35 cellular contexts compared by ENCODE assay signal in the genomic region with DNA sequence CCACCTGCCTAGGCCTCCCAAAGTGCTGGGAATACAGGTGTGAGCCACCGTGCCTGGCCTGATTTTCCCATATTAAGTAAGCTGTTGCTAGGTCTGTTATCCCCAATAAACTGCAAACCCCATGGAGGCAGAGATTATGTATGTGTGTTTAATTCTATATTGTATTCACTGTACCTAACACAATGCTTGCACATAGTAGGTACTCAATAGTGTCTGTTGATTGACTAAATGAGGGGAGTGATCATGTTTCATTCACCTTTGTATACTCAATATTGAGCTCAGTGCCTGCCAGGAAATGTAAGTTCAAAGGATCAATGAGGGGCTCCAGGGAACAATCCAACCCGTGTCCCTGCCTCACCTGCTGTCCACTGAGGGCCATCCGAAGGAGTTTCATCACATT.
"Had no signal": no experiment of that assay in that cellular context is flagged by ENCODE, and none has a peak within 500 bp of the region (broad histone marks: within the 10 kb centered on the region; RNA-seq: fewer than 3 reads in every experiment).

No MANE protein-coding gene starts in this region.

- H3K27me3 ChIP-seq: ascending aorta, cardiac muscle cell had no signal

- H3K27me3 Mint-ChIP-seq: activated B cell treated with CpG ODN at 0.5 μM for 24 hours; activated CD4-positive, alpha-beta memory T cell treated with anti-CD3 and anti-CD28 coated beads for 36 hours; activated CD4-positive, alpha-beta T cell treated with anti-CD3 and anti-CD28 coated beads, Interleukin-2, amount 10 ng/mL, durations not matched to agents 24 days and 14 days; activated CD8-positive, alpha-beta T cell treated with anti-CD3 and anti-CD28 coated beads for 36 hours; activated naive CD4-positive, alpha-beta T cell treated with anti-CD3 and anti-CD28 coated beads, Interleukin-2, amount 10 ng/mL, durations not matched to agents 7 days and 5 days; activated naive CD4-positive, alpha-beta T cell treated with anti-CD3 and anti-CD28 coated beads, Interleukin-2, amount 50 U/mL, for 24 hours; activated naive CD8-positive, alpha-beta T cell; activated naive CD8-positive, alpha-beta T cell treated with anti-CD3 and anti-CD28 coated beads, Interleukin-2, amount 10 ng/mL, durations not matched to agents 7 days and 5 days; activated naive CD8-positive, alpha-beta T cell treated with anti-CD3 and anti-CD28 coated beads, Interleukin-2, amount 50 U/mL, for 24 hours; central memory CD8-positive, alpha-beta T cell had no signal

- H3K4me3 Mint-ChIP-seq: activated B cell treated with CpG ODN at 0.5 μM for 24 hours; activated CD4-positive, alpha-beta memory T cell treated with anti-CD3 and anti-CD28 coated beads for 36 hours; activated CD4-positive, alpha-beta T cell treated with anti-CD3 and anti-CD28 coated beads, Interleukin-2, amount 10 ng/mL, durations not matched to agents 24 days and 14 days; activated CD8-positive, alpha-beta T cell treated with anti-CD3 and anti-CD28 coated beads for 36 hours; activated naive CD4-positive, alpha-beta T cell treated with anti-CD3 and anti-CD28 coated beads, Interleukin-2, amount 10 ng/mL, durations not matched to agents 7 days and 5 days; activated naive CD4-positive, alpha-beta T cell treated with anti-CD3 and anti-CD28 coated beads, Interleukin-2, amount 50 U/mL, for 24 hours; activated naive CD8-positive, alpha-beta T cell; activated naive CD8-positive, alpha-beta T cell treated with anti-CD3 and anti-CD28 coated beads, Interleukin-2, amount 10 ng/mL, durations not matched to agents 7 days and 5 days; activated naive CD8-positive, alpha-beta T cell treated with anti-CD3 and anti-CD28 coated beads, Interleukin-2, amount 50 U/mL, for 24 hours; activated T-cell treated with anti-CD3 and anti-CD28 coated beads, Interleukin-2, amount 50 U/mL, for 4 hours; activated T-cell treated with anti-CD3 and anti-CD28 coated beads, Interleukin-2, amount 50 U/mL, for 72 hours; activated T-helper 1 cell treated with anti-CD3 and anti-CD28 coated beads, Interleukin-12 subunit alpha, Interleukin-12 subunit beta, Interleukin-2, Interleukin-4 antibody, amounts not matched to agents 30 ng/mL and 10 ng/mL and 1 ng/mL, durations not matched to agents 14 hours and 24 hours and 36 hours; brain; central memory CD8-positive, alpha-beta T cell; T-helper 1 cell treated with Interleukin-12 subunit alpha and Interleukin-12 subunit beta and Interleukin-4 antibody, amounts not matched to agents 30 μg/mL and 1 μg/mL, for 36 hours; T-helper 2 cell treated with Interferon-gamma antibody and Interleukin-4, amounts not matched to agents 5 μg/mL and 100 μg/mL, for 36 hours had no signal

- H3K4me1 ChIP-seq: ascending aorta had no signal

- H3K27ac Mint-ChIP-seq: activated B cell treated with CpG ODN at 0.5 μM for 24 hours; activated CD4-positive, alpha-beta memory T cell treated with anti-CD3 and anti-CD28 coated beads for 36 hours; activated CD4-positive, alpha-beta T cell treated with anti-CD3 and anti-CD28 coated beads, Interleukin-2, amount 10 ng/mL, durations not matched to agents 24 days and 14 days; activated CD8-positive, alpha-beta T cell treated with anti-CD3 and anti-CD28 coated beads for 36 hours; activated naive CD4-positive, alpha-beta T cell treated with anti-CD3 and anti-CD28 coated beads, Interleukin-2, amount 10 ng/mL, durations not matched to agents 7 days and 5 days; activated naive CD8-positive, alpha-beta T cell; activated naive CD8-positive, alpha-beta T cell treated with anti-CD3 and anti-CD28 coated beads, Interleukin-2, amount 10 ng/mL, durations not matched to agents 7 days and 5 days; activated naive CD8-positive, alpha-beta T cell treated with anti-CD3 and anti-CD28 coated beads, Interleukin-2, amount 50 U/mL, for 24 hours; activated T-cell treated with anti-CD3 and anti-CD28 coated beads, Interleukin-2, amount 50 U/mL, for 72 hours; activated T-helper 1 cell treated with anti-CD3 and anti-CD28 coated beads, Interleukin-12 subunit alpha, Interleukin-12 subunit beta, Interleukin-2, Interleukin-4 antibody, amounts not matched to agents 30 ng/mL and 10 ng/mL and 1 ng/mL, durations not matched to agents 14 hours and 24 hours and 36 hours; activated T-helper 2 cell treated with anti-CD3 and anti-CD28 coated beads, Interferon-gamma antibody, Interleukin-2, Interleukin-4, amounts not matched to agents 10 μg/mL and 5 μg/mL and 100 μg/mL, durations not matched to agents 14 hours and 24 hours and 36 hours; T-helper 1 cell treated with Interleukin-12 subunit alpha and Interleukin-12 subunit beta and Interleukin-4 antibody, amounts not matched to agents 30 μg/mL and 1 μg/mL, for 36 hours; T-helper 2 cell treated with Interferon-gamma antibody and Interleukin-4, amounts not matched to agents 5 μg/mL and 100 μg/mL, for 36 hours had no signal

- H3K4me3 ChIP-seq: ascending aorta, cardiac muscle cell had no signal

- H3K4me1 Mint-ChIP-seq: activated CD4-positive, alpha-beta T cell treated with anti-CD3 and anti-CD28 coated beads, Interleukin-2, amount 10 ng/mL, durations not matched to agents 24 days and 14 days; activated naive CD4-positive, alpha-beta T cell treated with anti-CD3 and anti-CD28 coated beads, Interleukin-2, amount 50 U/mL, for 24 hours; activated naive CD8-positive, alpha-beta T cell treated with anti-CD3 and anti-CD28 coated beads, Interleukin-2, amount 10 ng/mL, durations not matched to agents 7 days and 5 days; activated naive CD8-positive, alpha-beta T cell treated with anti-CD3 and anti-CD28 coated beads, Interleukin-2, amount 50 U/mL, for 24 hours; brain; central memory CD8-positive, alpha-beta T cell had no signal

- H3K9me3 Mint-ChIP-seq: activated B cell treated with CpG ODN at 0.5 μM for 24 hours; activated CD4-positive, alpha-beta memory T cell treated with anti-CD3 and anti-CD28 coated beads for 36 hours; activated CD4-positive, alpha-beta T cell treated with anti-CD3 and anti-CD28 coated beads, Interleukin-2, amount 10 ng/mL, durations not matched to agents 24 days and 14 days; activated CD8-positive, alpha-beta T cell treated with anti-CD3 and anti-CD28 coated beads for 36 hours; activated naive CD4-positive, alpha-beta T cell treated with anti-CD3 and anti-CD28 coated beads, Interleukin-2, amount 10 ng/mL, durations not matched to agents 7 days and 5 days; activated naive CD4-positive, alpha-beta T cell treated with anti-CD3 and anti-CD28 coated beads, Interleukin-2, amount 50 U/mL, for 24 hours; activated naive CD8-positive, alpha-beta T cell treated with anti-CD3 and anti-CD28 coated beads, Interleukin-2, amount 10 ng/mL, durations not matched to agents 7 days and 5 days; activated naive CD8-positive, alpha-beta T cell treated with anti-CD3 and anti-CD28 coated beads, Interleukin-2, amount 50 U/mL, for 24 hours; activated T-cell treated with anti-CD3 and anti-CD28 coated beads, Interleukin-2, amount 50 U/mL, for 4 hours; activated T-cell treated with anti-CD3 and anti-CD28 coated beads, Interleukin-2, amount 50 U/mL, for 72 hours; activated T-helper 1 cell treated with anti-CD3 and anti-CD28 coated beads, Interleukin-12 subunit alpha, Interleukin-12 subunit beta, Interleukin-2, Interleukin-4 antibody, amounts not matched to agents 30 ng/mL and 10 ng/mL and 1 ng/mL, durations not matched to agents 14 hours and 24 hours and 36 hours; activated T-helper 2 cell treated with anti-CD3 and anti-CD28 coated beads, Interferon-gamma antibody, Interleukin-2, Interleukin-4, amounts not matched to agents 10 μg/mL and 5 μg/mL and 100 μg/mL, durations not matched to agents 14 hours and 24 hours and 36 hours; brain; central memory CD8-positive, alpha-beta T cell; T-helper 1 cell treated with Interleukin-12 subunit alpha and Interleukin-12 subunit beta and Interleukin-4 antibody, amounts not matched to agents 30 μg/mL and 1 μg/mL, for 36 hours; T-helper 2 cell treated with Interferon-gamma antibody and Interleukin-4, amounts not matched to agents 5 μg/mL and 100 μg/mL, for 36 hours had no signal

- ATAC-seq: activated CD8-positive, alpha-beta T cell treated with anti-CD3 and anti-CD28 coated beads for 36 hours; activated naive CD8-positive, alpha-beta T cell treated with anti-CD3 and anti-CD28 coated beads, Interleukin-2, amount 50 U/mL, for 24 hours; activated T-cell treated with anti-CD3 and anti-CD28 coated beads, Interleukin-2, amount 50 U/mL, for 4 hours; activated T-cell treated with anti-CD3 and anti-CD28 coated beads, Interleukin-2, amount 50 U/mL, for 72 hours had no signal

- H3K27ac ChIP-seq: ascending aorta, cardiac muscle cell, VCaP had no signal

- DNase-seq: activated B cell treated with CpG ODN at 0.5 μM for 24 hours; activated CD4-positive, alpha-beta memory T cell treated with anti-CD3 and anti-CD28 coated beads for 36 hours; activated CD4-positive, alpha-beta T cell treated with anti-CD3 and anti-CD28 coated beads for 4 hours; activated CD4-positive, alpha-beta T cell treated with anti-CD3 and anti-CD28 coated beads, Interleukin-2, amount 10 ng/mL, durations not matched to agents 24 days and 14 days; activated CD4-positive, alpha-beta T cell treated with anti-CD3 and anti-CD28 coated beads, Interleukin-2, amount 50 U/mL, for 1 hour; activated CD4-positive, alpha-beta T cell treated with anti-CD3 and anti-CD28 coated beads, Interleukin-2, amount 50 U/mL, for 4 hours; activated CD4-positive, CD25-positive, alpha-beta regulatory T cell treated with anti-CD3 and anti-CD28 coated beads, Interleukin-2, amount 50 U/mL, for 72 hours; activated CD8-positive, alpha-beta memory T cell treated with anti-CD3 and anti-CD28 coated beads, Interleukin-2, amount 50 U/mL, for 4 hours; activated CD8-positive, alpha-beta T cell treated with anti-CD3 and anti-CD28 coated beads for 36 hours; activated effector memory CD4-positive, alpha-beta T cell treated with Interleukin-2 at 50 U/mL for 16 hours; activated gamma-delta T cell; activated naive CD4-positive, alpha-beta T cell treated with anti-CD3 and anti-CD28 coated beads, Interleukin-2, amount 10 ng/mL, durations not matched to agents 7 days and 5 days; activated naive CD4-positive, alpha-beta T cell treated with Interleukin-2 at 50 U/mL for 16 hours; activated naive CD8-positive, alpha-beta T cell treated with anti-CD3 and anti-CD28 coated beads, Interleukin-2, amount 10 ng/mL, durations not matched to agents 7 days and 5 days; activated naive CD8-positive, alpha-beta T cell treated with anti-CD3 and anti-CD28 coated beads, Interleukin-2, amount 50 U/mL, for 24 hours; activated T-cell treated with anti-CD3 and anti-CD28 coated beads for 4 hours; activated T-cell treated with anti-CD3 and anti-CD28 coated beads, Interleukin-2, amount 50 U/mL, for 1 hour; activated T-cell treated with anti-CD3 and anti-CD28 coated beads, Interleukin-2, amount 50 U/mL, for 4 hours; activated T-cell treated with anti-CD3 and anti-CD28 coated beads, Interleukin-2, amount 50 U/mL, for 72 hours; amygdala; anterior cingulate cortex; cerebellar nuclear complex; T-helper 2 cell; T-helper 9 cell had no signal
